Comparison of ENCODE assay signal across 19 cellular contexts in the genomic region with DNA sequence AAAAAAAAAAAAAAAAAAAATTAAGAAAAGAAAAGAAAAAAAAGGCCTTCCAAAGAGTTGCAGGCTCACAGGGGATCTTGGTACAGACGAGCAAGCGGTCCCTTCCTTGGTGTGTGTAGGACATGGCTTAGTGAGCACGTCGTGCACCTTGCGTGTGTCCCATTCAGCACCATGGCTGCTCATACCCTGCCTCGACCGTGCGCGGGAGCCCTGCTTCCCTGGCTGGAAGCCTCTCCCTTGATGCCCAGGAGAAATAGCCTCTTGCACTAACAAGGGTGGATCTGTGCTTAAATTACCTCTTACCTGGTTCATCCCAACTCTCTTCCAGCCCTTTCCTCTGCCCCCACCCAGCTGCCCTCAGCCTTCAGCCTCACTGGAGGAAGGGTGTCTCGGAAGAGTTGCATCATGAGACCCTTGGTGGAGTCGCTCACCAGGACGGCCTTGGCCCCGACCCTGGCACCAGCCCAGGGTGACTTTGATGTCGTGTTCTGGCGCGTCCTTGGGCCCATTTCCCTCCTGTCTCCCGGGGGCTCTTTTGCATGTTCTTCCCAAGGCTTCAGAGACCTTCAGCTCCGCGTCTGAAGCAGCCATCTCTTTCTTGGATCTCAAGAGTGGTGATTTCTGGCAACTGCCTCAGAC.
DNase-seq lines count a peak whose midpoint lies in the region; ATAC-seq and TF ChIP-seq lines count a peak whose summit lies in the region.
"Had no signal": no experiment of that assay in that cellular context is flagged by ENCODE, and none has a peak within 500 bp of the region (broad histone marks: within the 10 kb centered on the region; RNA-seq: fewer than 3 reads in every experiment).

No MANE protein-coding gene starts in this region.

- H2BK12ac ChIP-seq in H9 (ENCODE audit: insufficient read length, low read depth, low read length): no peak overlapping the region

- H2AK5ac ChIP-seq in H9 (ENCODE audit: insufficient read length, low read length): no peak overlapping the region

- H3K36me3 Mint-ChIP-seq in H9 (ENCODE audit: insufficient read depth in 1 of 3, low read depth in 3 of 3) (no peaks in the 10 kb centered on the region), immature natural killer cell (no peaks in the 10 kb centered on the region)

- no peaks in the 10 kb centered on the region for H3K23me2 ChIP-seq in H9 (ENCODE audit: insufficient read length, low read depth, low read length, poor library complexity, severe bottlenecking)

- no peak overlapping the region for H3K4me3 Mint-ChIP-seq in H9
- H3K4me3 Mint-ChIP-seq in immature natural killer cell: no peak overlapping the region
- H3K4me3 Mint-ChIP-seq: CD8-positive, alpha-beta memory T cell had no signal

- no peak overlapping the region for H2BK15ac ChIP-seq in H9 (ENCODE audit: low read depth, low read length)

- H3K4me3 ChIP-seq in adrenal gland: no peak overlapping the region
- H3K4me3 ChIP-seq: HAP-1 had no signal

- ATAC-seq in foreskin keratinocyte (no peak), left ventricle myocardium superior (no peak), HG02588 (IDR thresholded peaks at IDR 0.05; ENCODE audit: unreplicated experiment) (no peak)

- H3K18ac ChIP-seq in H9 (ENCODE audit: insufficient read length, low read depth, low read length): no peak overlapping the region

- no peak overlapping the region for H2BK20ac ChIP-seq in H9 (ENCODE audit: low read depth, low read length, poor library complexity, severe bottlenecking)

- no peak overlapping the region for H4K8ac ChIP-seq in H9 (replicated peaks; ENCODE audit: insufficient read length, low read depth, low read length)

- no peak overlapping the region for H3K4ac ChIP-seq in H9 (ENCODE audit: low read depth, low read length)

- WGBS in H9 (ENCODE audit: extremely low coverage, insufficient read length, low lambda C conversion rate): no CpG with 5 or more reads among the region's 19 CpGs
- WGBS in adrenal gland, 4 donors: 56 to 69% (median 64%) methylated on average over 19 of the region's 19 CpGs

- H3K56ac ChIP-seq in H9 (ENCODE audit: insufficient read length, low read depth, low read length): no peak overlapping the region

- no peak for TF ChIP-seq CTCF in H9 (conservative IDR thresholded peaks at IDR 0.05)
- no peak for TF ChIP-seq CTCF in adrenal gland (IDR thresholded peaks at IDR 0.05)
- TF ChIP-seq CTCF in foreskin keratinocyte (conservative IDR thresholded peaks at IDR 0.05): no peak

- no peak overlapping the region for H3K4me2 ChIP-seq in H9 (ENCODE audit: insufficient read depth, insufficient read length, low read length)
- H3K4me2 ChIP-seq: KMS-11 had no signal

- H3K27ac Mint-ChIP-seq in H9: peak overlapping the region in 2 of 3 experiments; percentile 51 to 93; a peak in 6 of 7 replicates
- peak overlapping the region in 4 of 6 donors; percentile 49 to 89 (median 56) for H3K27ac Mint-ChIP-seq in immature natural killer cell

- H2AFZ ChIP-seq in H9 (ENCODE audit: low read length): no peak overlapping the region

- H3K27ac ChIP-seq in H9 (ENCODE audit: insufficient read length, low read depth, low read length) (no peak overlapping the region), adrenal gland (peak overlapping the region in 3 of 5 donors; percentile 54 to 72 (median 58)), foreskin keratinocyte (no peak overlapping the region)
- H3K27ac ChIP-seq: KMS-11 had no signal

- H3K9me3 ChIP-seq in H9 (ENCODE audit: control insufficient read depth, low read depth, low read length) (no peaks in the 10 kb centered on the region), adrenal gland (replicated peaks in 1 of 3) (no peaks in the 10 kb centered on the region)
- H3K9me3 ChIP-seq: HAP-1 had no signal

- intact Hi-C loops in adrenal gland (cut with DNase I): no loop called here
- intact Hi-C loops in left ventricle myocardium superior (cut with micrococcal nuclease): no loop called here

- DNase-seq in H9 (no peak), adrenal gland (peak in 4 of 7 donors; percentile 27 to 55 (median 51)), immature natural killer cell (no peak), foreskin keratinocyte (no peak), left ventricle myocardium superior (no peak), NCI-H774 (lab: John Stamatoyannopoulos, UW) (no peak)
- DNase-seq: C1 segment of cervical spinal cord; CD8-positive, alpha-beta memory T cell; DMS153; DND-41; IMR-90; MM.1S; NCI-H2029; NCI-H446; NCI-H526; SHP77 treated with DMSO at 0.1 percent for 48 hours had no signal

- peaks cover 4% of the 10 kb centered on the region; the same call in 1 of the 2 replicates for H3K79me2 ChIP-seq in H9 (ENCODE audit: insufficient read depth, low read length)

- no peak overlapping the region for H2BK5ac ChIP-seq in H9 (ENCODE audit: insufficient read length, low read length)

- H3K9ac ChIP-seq in H9 (ENCODE audit: extremely low read depth, insufficient read length, low read length): no peak overlapping the region
- H3K9ac ChIP-seq: KMS-11 had no signal

- no peak overlapping the region; the same call in 1 of the 2 replicates for H3K14ac ChIP-seq in H9 (ENCODE audit: insufficient read depth, low read length)

- H4K91ac ChIP-seq in H9 (ENCODE audit: insufficient read length, low read depth, low read length): no peak overlapping the region

- H3K36me3 ChIP-seq in adrenal gland (replicated peaks in 1 of 2): no peaks in the 10 kb centered on the region
- H3K36me3 ChIP-seq: HAP-1 had no signal

- H3K27me3 ChIP-seq in H9 (ENCODE audit: insufficient read depth, low read length) (no peaks in the 10 kb centered on the region), adrenal gland (no peaks in the 10 kb centered on the region), foreskin keratinocyte (no peaks in the 10 kb centered on the region)

- no peak overlapping the region for H3K23ac ChIP-seq in H9 (ENCODE audit: insufficient read length, low read depth, low read length)

- H4K20me1 ChIP-seq in H9 (ENCODE audit: control insufficient read depth, insufficient read depth, insufficient read length): peaks cover 2% of the 10 kb centered on the region

- H2BK120ac ChIP-seq in H9 (ENCODE audit: low read depth, low read length, poor library complexity, severe bottlenecking): no peak overlapping the region

- H3K9me3 Mint-ChIP-seq in H9 (no peaks in the 10 kb centered on the region), immature natural killer cell (no peaks in the 10 kb centered on the region)
- H3K9me3 Mint-ChIP-seq: CD8-positive, alpha-beta memory T cell had no signal

- no peaks in the 10 kb centered on the region for H3K27me3 Mint-ChIP-seq in H9 (ENCODE audit: low read depth)
- H3K27me3 Mint-ChIP-seq in immature natural killer cell (ENCODE audit: low read depth in 3 of 3): peaks cover 3 to 6% (median 3%) of the 10 kb centered on the region in 3 donors
- H3K27me3 Mint-ChIP-seq: CD8-positive, alpha-beta memory T cell had no signal

- H3T11ph ChIP-seq in H9 (ENCODE audit: low read length): no peak overlapping the region

- TF ChIP-seq POLR2A in adrenal gland (IDR thresholded peaks at IDR 0.05): no peak

- H3K4me1 ChIP-seq in H9 (ENCODE audit: insufficient read depth, low read length) (no peaks in the 10 kb centered on the region), adrenal gland (replicated peaks in 1 of 2) (peaks cover 30 to 40% of the 10 kb centered on the region in 2 donors), foreskin keratinocyte (peaks cover 22% of the 10 kb centered on the region)
- H3K4me1 ChIP-seq: HAP-1 had no signal

- H3K4me1 Mint-ChIP-seq in H9 (peaks cover 31 to 34% of the 10 kb centered on the region in 2 experiments), immature natural killer cell (peaks cover 36 to 38% of the 10 kb centered on the region in 2 donors)

- peaks cover 3% of the 10 kb centered on the region for H3K79me1 ChIP-seq in H9 (ENCODE audit: insufficient read depth, low read depth, low read length, poor library complexity, severe bottlenecking)

- no peak overlapping the region for H4K5ac ChIP-seq in H9 (ENCODE audit: insufficient read length, low read depth, low read length)

Comparison
In these comparisons a context has a peak if more than half of its experiments do, and no peak if none do; other contexts are left out.
1. DNase-seq: peak in adrenal gland (4 of 7); none in H9 (single experiment), immature natural killer cell (0 of 3), foreskin keratinocyte (0 of 2), left ventricle myocardium superior (single experiment) and NCI-H774 (single experiment).
2. H3K27ac ChIP-seq: peak in adrenal gland (3 of 5); none in H9 (single experiment) and foreskin keratinocyte (single experiment).